ENCODE assay signal across 24 cellular contexts in the genomic region with DNA sequence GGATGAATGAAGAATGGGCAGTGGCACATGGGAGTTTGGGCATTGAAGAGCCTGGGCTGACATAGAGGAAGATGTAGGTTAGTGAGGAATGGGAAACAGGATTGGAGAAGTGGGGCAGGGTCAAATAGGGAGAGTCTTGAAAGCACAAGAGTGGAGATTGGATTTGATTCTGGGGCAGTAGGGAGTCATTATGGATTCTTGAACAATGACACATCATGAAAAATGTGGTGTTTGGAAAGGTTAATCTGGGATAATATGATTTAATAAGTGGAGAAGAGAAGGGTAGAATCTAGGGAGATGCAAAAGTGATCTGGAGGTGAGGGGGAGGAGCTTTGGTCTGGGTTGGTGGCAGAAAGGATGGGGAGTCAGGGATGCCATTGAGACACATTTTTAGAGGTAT. TPM values are rescaled to one million over a fixed set of nuclear protein-coding genes. Genes with fewer than 3 reads are reported as not detected.
DNase-seq lines count a peak whose midpoint lies in the region; ATAC-seq and TF ChIP-seq lines count a peak whose summit lies in the region.
"Had no signal": no experiment of that assay in that cellular context is flagged by ENCODE, and none has a peak within 500 bp of the region (broad histone marks: within the 10 kb centered on the region; RNA-seq: fewer than 3 reads in every experiment).

No MANE protein-coding gene starts in this region.

- no peak overlapping the region for H3K9ac ChIP-seq in PC-3 (ENCODE audit: low read length)
- H3K9ac ChIP-seq: BLaER1 treated with 17β-estradiol and CSF1 and Interleukin-3, amounts not matched to agents 10 nM and 100 nM had no signal

- ATAC-seq in PC-3: no peak
- ATAC-seq: A549, GM23338, HCT116 had no signal

- H3K4me1 ChIP-seq in PC-3 (ENCODE audit: insufficient read depth, low read length): peaks cover 3% of the 10 kb centered on the region; the same call in 1 of the 2 replicates
- peaks cover 7% of the 10 kb centered on the region for H3K4me1 ChIP-seq in osteoblast (ENCODE audit: insufficient read depth, low read length)

- no TSS peak for BruUV-seq in PC-3 (replicated peaks; lab: Mats Ljungman, UMichigan)

- H3K36me3 ChIP-seq in PC-3 (ENCODE audit: low read depth, low read length): no peaks in the 10 kb centered on the region
- H3K36me3 ChIP-seq in osteoblast (ENCODE audit: insufficient read depth, low read length): no peaks in the 10 kb centered on the region
- H3K36me3 ChIP-seq: BE2C; BLaER1 treated with 17β-estradiol and CSF1 and Interleukin-3, amounts not matched to agents 10 nM and 100 nM had no signal

- H3K27ac ChIP-seq in PC-3 (ENCODE audit: low read length) (no peak overlapping the region), osteoblast (ENCODE audit: low read depth, low read length) (no peak overlapping the region)
- H3K27ac ChIP-seq: A549; BLaER1 treated with 17β-estradiol and CSF1 and Interleukin-3, amounts not matched to agents 10 nM and 100 nM had no signal

- H3K79me2 ChIP-seq in PC-3 (ENCODE audit: low read length) (no peaks in the 10 kb centered on the region), osteoblast (ENCODE audit: insufficient read depth, low read length) (no peaks in the 10 kb centered on the region)

- TF ChIP-seq CTCF in PC-3 (conservative IDR thresholded peaks at IDR 0.05; ENCODE audit: low read depth, low read length) (no peak), osteoblast (IDR thresholded peaks at IDR 0.05; ENCODE audit: extremely low read depth, low read depth, low read length) (no peak)

- H3K9me3 ChIP-seq in PC-3 (ENCODE audit: low read length): no peaks in the 10 kb centered on the region
- no peaks in the 10 kb centered on the region for H3K9me3 ChIP-seq in osteoblast (ENCODE audit: low read depth, low read length)
- H3K9me3 ChIP-seq: BE2C had no signal

- DNase-seq in EL: peak; percentile 53
- peak; percentile 13 for DNase-seq in HS-5 (ENCODE audit: low read depth)
- peak; percentile 60 for DNase-seq in M059J (ENCODE audit: low read depth)
- no peak for DNase-seq in PC-3
- no peak for DNase-seq in osteoblast (ENCODE audit: insufficient read length, low spot score, missing footprints)
- no peak for DNase-seq in activated CD4-positive, CD25-positive, alpha-beta regulatory T cell (lab: John Stamatoyannopoulos, UW)
- no peak for DNase-seq in DMS 273 (lab: John Stamatoyannopoulos, UW; ENCODE audit: unreplicated experiment)
- DNase-seq: 8988T; ACHN; AML-193; BE2C; CD4-positive, alpha-beta T cell; CD8-positive, alpha-beta memory T cell; DMS53; DMS79 treated with DMSO at 0.1 percent for 48 hours; GF-D8; H9 had no signal

- H2AFZ ChIP-seq in PC-3 (ENCODE audit: low read length) (no peak overlapping the region), osteoblast (ENCODE audit: low read length) (no peak overlapping the region)
- H2AFZ ChIP-seq: GM23338 had no signal

- intact Hi-C loops in PC-3 (cut with micrococcal nuclease): loop anchor here (10.0 kb wide), 1 partner anchor 517 kb away; no protein-coding TSS in a partner anchor

- H3K27me3 ChIP-seq in PC-3 (ENCODE audit: low read length): peaks cover 83% of the 10 kb centered on the region
- H3K27me3 ChIP-seq in osteoblast (ENCODE audit: insufficient read depth, low read length): peaks cover 82% of the 10 kb centered on the region
- H3K27me3 ChIP-seq: BE2C had no signal

- H4K20me1 ChIP-seq in PC-3 (ENCODE audit: low read length): no peaks in the 10 kb centered on the region
- H4K20me1 ChIP-seq in osteoblast (ENCODE audit: insufficient read depth, low read length): no peaks in the 10 kb centered on the region

- H3F3A ChIP-seq in PC-3 (ENCODE audit: low read length, unreplicated experiment): no peaks in the 10 kb centered on the region

- CTCF ChIA-PET in PC-3 (lab: Charles Lee): no interaction called here

- POLR2A ChIA-PET in PC-3 (lab: Charles Lee; ENCODE audit: unreplicated experiment): no interaction called here

- H3K4me2 ChIP-seq in PC-3 (ENCODE audit: low read length) (no peak overlapping the region), osteoblast (ENCODE audit: insufficient read depth, low read length) (no peak overlapping the region)
- H3K4me2 ChIP-seq: A549; BLaER1 treated with 17β-estradiol and CSF1 and Interleukin-3, amounts not matched to agents 10 nM and 100 nM; GM23338 had no signal

- H3K4me3 ChIP-seq in PC-3 (ENCODE audit: low read length) (no peak overlapping the region), osteoblast (ENCODE audit: insufficient read depth, low read length) (no peak overlapping the region)
- H3K4me3 ChIP-seq: A549; BLaER1 treated with 17β-estradiol and CSF1 and Interleukin-3, amounts not matched to agents 10 nM and 100 nM; GM23338 had no signal

- no peaks in the 10 kb centered on the region for H3K9me2 ChIP-seq in PC-3 (replicated peaks; ENCODE audit: low read length)

RNA-seq across cellular contexts. Expression of a gene that starts 4.2 kb away (rescaled TPM):
- total RNA-seq in M059J (2014; rRNA removed; shearing (Covaris generic)): 6.2 and 14.1 TPM in 2 replicates
- total RNA-seq in PC-3 (2014; rRNA removed) (9.9 and 13.0 TPM in 2 replicates), osteoblast (9.4 and 13.4 TPM in 2 replicates)

RNA-seq across cellular contexts. Expression of a gene that starts 45.4 kb away (rescaled TPM):
- not detected in 2 replicates for total RNA-seq in M059J (2014; rRNA removed; shearing (Covaris generic))
- total RNA-seq in PC-3 (2014; rRNA removed): not detected in 2 replicates
- total RNA-seq in osteoblast: not detected in 2 replicates
- total RNA-seq: CD4-positive, alpha-beta T cell; CD8-positive, alpha-beta memory T cell; Daoy; G401; GM23338; H4; H9 had no signal

Comparison
In these comparisons a context has a peak if more than half of its experiments do, and no peak if none do; other contexts are left out.
1. DNase-seq: peak in EL (single experiment), HS-5 (single experiment) and M059J (single experiment); none in PC-3 (single experiment), osteoblast (single experiment), activated CD4-positive, CD25-positive, alpha-beta regulatory T cell (0 of 4) and DMS 273 (single experiment).